In the genomic region with DNA sequence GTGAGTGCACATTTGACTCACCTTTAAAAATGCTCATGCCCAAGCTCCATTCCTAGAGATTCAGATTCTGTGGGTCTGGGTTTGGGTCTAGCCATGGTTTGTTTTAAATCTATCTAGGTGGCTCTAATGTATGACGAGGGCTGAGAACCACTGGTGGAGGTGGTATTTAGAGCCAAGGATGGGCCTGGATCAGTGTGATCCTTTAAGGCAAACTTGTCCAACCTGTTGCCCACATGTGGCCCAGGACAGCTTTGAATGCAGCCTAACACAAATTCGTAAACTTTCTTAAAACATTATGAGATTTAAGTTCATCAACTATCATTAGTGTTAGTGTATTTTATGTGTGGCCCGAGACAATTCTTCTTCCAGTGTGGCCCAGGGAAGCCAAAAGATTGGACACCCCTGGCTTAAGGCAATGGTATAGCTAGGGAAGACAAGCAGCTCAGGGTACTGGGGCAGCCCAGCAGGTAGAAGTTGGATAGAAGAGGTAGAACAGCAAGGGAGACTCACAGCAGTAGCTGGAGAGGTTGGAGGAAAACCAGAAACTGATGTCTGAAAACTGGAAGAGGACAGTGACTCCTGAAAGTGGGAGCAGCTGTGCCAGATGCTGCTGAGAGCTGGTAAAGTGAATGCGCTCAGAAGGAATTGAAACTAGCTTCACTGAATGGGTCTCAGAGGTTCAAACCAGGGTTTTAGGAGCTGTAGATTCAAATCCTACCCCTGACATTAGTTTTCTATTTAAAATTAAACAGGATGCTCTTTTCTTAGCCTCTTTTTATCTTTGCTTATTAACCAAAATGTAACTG, we compare ENCODE assay signal across 12 cellular contexts. TPM values are rescaled to one million over a fixed set of nuclear protein-coding genes. Genes with fewer than 3 reads are reported as not detected.
A peak's percentile ranks its signal among the peaks of the same experiment; 100 is the strongest.
DNase-seq lines count a peak whose midpoint lies in the region; ATAC-seq, FAIRE-seq and TF ChIP-seq lines count a peak whose summit lies in the region.
"Had no signal": no experiment of that assay in that cellular context is flagged by ENCODE, and none has a peak within 500 bp of the region (broad histone marks: within the 10 kb centered on the region; RNA-seq: fewer than 3 reads in every experiment).

No MANE protein-coding gene starts in this region.

- peaks cover 39% of the 10 kb centered on the region for H3F3A ChIP-seq in GM23248 (ENCODE audit: insufficient read depth)

- H3K4me1 ChIP-seq in GM23248 (ENCODE audit: insufficient read depth) = peaks cover 43% of the 10 kb centered on the region
- H3K4me1 ChIP-seq in kidney (ENCODE audit: control insufficient read depth in 1 of 2, insufficient read depth in 1 of 2, low read depth in 1 of 2, low read length in 2 of 2) = peaks cover 36 to 54% of the 10 kb centered on the region in 2 donors
- peaks cover 84 to 100% (median 93%) of the 10 kb centered on the region in 4 donors for H3K4me1 ChIP-seq in stomach

- H3K9me3 ChIP-seq in GM23248 (ENCODE audit: low read depth) = no peaks in the 10 kb centered on the region
- no peaks in the 10 kb centered on the region for H3K9me3 ChIP-seq in kidney (ENCODE audit: control insufficient read depth in 1 of 2, low read length in 2 of 2)
- no peaks in the 10 kb centered on the region for H3K9me3 ChIP-seq in stomach

- H3K36me3 ChIP-seq in GM23248 (ENCODE audit: low read depth) = no peaks in the 10 kb centered on the region
- H3K36me3 ChIP-seq in kidney (ENCODE audit: control insufficient read depth in 1 of 2, insufficient read depth in 2 of 2, low read length in 2 of 2) = no peaks in the 10 kb centered on the region
- no peaks in the 10 kb centered on the region for H3K36me3 ChIP-seq in stomach

- no peaks in the 10 kb centered on the region for H3K27me3 Mint-ChIP-seq in activated T-helper 17 cell treated with anti-CD3 and anti-CD28 coated beads, Interleukin-2, amount 50 U/mL, for 72 hours
- H3K27me3 Mint-ChIP-seq: activated naive CD8-positive, alpha-beta T cell treated with anti-CD3 and anti-CD28 coated beads, Interleukin-2, amount 10 ng/mL, durations not matched to agents 7 days and 5 days; stimulated activated naive CD8-positive, alpha-beta T cell treated with anti-CD3 and anti-CD28 coated beads, Interleukin-15, amount 100 ng/mL, for 72 hours had no signal

- H3K9me3 Mint-ChIP-seq in activated T-helper 17 cell treated with anti-CD3 and anti-CD28 coated beads, Interleukin-2, amount 50 U/mL, for 72 hours = no peaks in the 10 kb centered on the region
- H3K9me3 Mint-ChIP-seq: activated naive CD8-positive, alpha-beta T cell treated with anti-CD3 and anti-CD28 coated beads, Interleukin-2, amount 10 ng/mL, durations not matched to agents 7 days and 5 days; stimulated activated naive CD8-positive, alpha-beta T cell treated with anti-CD3 and anti-CD28 coated beads, Interleukin-15, amount 100 ng/mL, for 72 hours; T-helper 2 cell treated with Interferon-gamma antibody and Interleukin-4, amounts not matched to agents 5 μg/mL and 100 μg/mL, for 36 hours had no signal

- H3K36me3 Mint-ChIP-seq in activated T-helper 17 cell treated with anti-CD3 and anti-CD28 coated beads, Interleukin-2, amount 50 U/mL, for 72 hours (ENCODE audit: low read depth) = peaks cover 17% of the 10 kb centered on the region

- H3K27ac ChIP-seq in GM23248 = peak overlapping the region; percentile 33; the same call in 1 of the 2 replicates
- peak overlapping the region; percentile 56 to 66 for H3K27ac ChIP-seq in kidney (ENCODE audit: low read depth in 2 of 2, low read length in 2 of 2)
- H3K27ac ChIP-seq in stomach = peak overlapping the region; percentile 17 to 78 (median 68)

- no peak for TF ChIP-seq EP300 in stomach (IDR thresholded peaks at IDR 0.05)

- peaks cover 100% of the 10 kb centered on the region for H3K79me2 ChIP-seq in GM23248 (ENCODE audit: insufficient read depth)

- no peaks in the 10 kb centered on the region for H3K9me2 ChIP-seq in GM23248 (ENCODE audit: insufficient read depth)

- FAIRE-seq in kidney (lab: Jason Lieb, UNC) = no peak

- no peak for TF ChIP-seq POLR2A in stomach (IDR thresholded peaks at IDR 0.05)

- peak overlapping the region; percentile 8 for H3K4me3 Mint-ChIP-seq in activated T-helper 17 cell treated with anti-CD3 and anti-CD28 coated beads, Interleukin-2, amount 50 U/mL, for 72 hours
- H3K4me3 Mint-ChIP-seq: activated naive CD8-positive, alpha-beta T cell treated with anti-CD3 and anti-CD28 coated beads, Interleukin-2, amount 10 ng/mL, durations not matched to agents 7 days and 5 days; stimulated activated naive CD8-positive, alpha-beta T cell treated with anti-CD3 and anti-CD28 coated beads, Interleukin-15, amount 100 ng/mL, for 72 hours; T-helper 2 cell treated with Interferon-gamma antibody and Interleukin-4, amounts not matched to agents 5 μg/mL and 100 μg/mL, for 36 hours had no signal

- H3K9ac ChIP-seq in GM23248 (no peak overlapping the region), kidney (ENCODE audit: low read length in 2 of 2) (no peak overlapping the region)

- peaks cover 58% of the 10 kb centered on the region for H3K4me1 Mint-ChIP-seq in activated T-helper 17 cell treated with anti-CD3 and anti-CD28 coated beads, Interleukin-2, amount 50 U/mL, for 72 hours

- no peak overlapping the region for H3K4me2 ChIP-seq in GM23248 (ENCODE audit: unreplicated experiment)

- peak; percentile 43 for DNase-seq in GM23248
- DNase-seq in kidney = no peak
- DNase-seq in stomach = no peak
- DNase-seq in nucleus accumbens (lab: John Stamatoyannopoulos, UW) = no peak
- DNase-seq in stimulated activated CD4-positive, alpha-beta T cell treated with anti-CD3 and anti-CD28 coated beads, Interleukin-1b, Interleukin-23, amount 100 ng/mL, for 48 hours = no peak
- DNase-seq in activated T-cell treated with anti-CD3 and anti-CD28 coated beads, Interleukin-2, amount 50 U/mL, for 1 hour = no peak
- DNase-seq: activated naive CD8-positive, alpha-beta T cell treated with anti-CD3 and anti-CD28 coated beads, Interleukin-2, amount 10 ng/mL, durations not matched to agents 7 days and 5 days; GF-D8; stimulated activated naive CD8-positive, alpha-beta T cell treated with anti-CD3 and anti-CD28 coated beads, Interleukin-15, amount 100 ng/mL, for 72 hours had no signal

- H3K4me3 ChIP-seq in GM23248 = no peak overlapping the region
- peak overlapping the region; percentile 0 to 36 for H3K4me3 ChIP-seq in kidney (ENCODE audit: low read length in 2 of 2)
- H3K4me3 ChIP-seq in stomach = no peak overlapping the region

- intact Hi-C loops in kidney (cut with DNase I) = no loop called here
- intact Hi-C loops in stomach (cut with DNase I; ENCODE audit: low total_unique reads) = no loop called here

- in situ Hi-C loops in GM23248 (cut with MboI) = no loop called here

- H3K27me3 ChIP-seq in GM23248 (replicated peaks; ENCODE audit: insufficient read depth) (no peaks in the 10 kb centered on the region), stomach (no peaks in the 10 kb centered on the region)

- no peak overlapping the region for H2AFZ ChIP-seq in GM23248

- no peak for ATAC-seq in activated T-helper 17 cell treated with anti-CD3 and anti-CD28 coated beads, Interleukin-2, amount 50 U/mL, for 72 hours (replicated peaks)
- no peak for ATAC-seq in HG03097 (IDR thresholded peaks at IDR 0.05; ENCODE audit: low FRiP score, unreplicated experiment)
- ATAC-seq: stimulated activated naive CD8-positive, alpha-beta T cell treated with anti-CD3 and anti-CD28 coated beads, Interleukin-15, amount 100 ng/mL, for 72 hours had no signal

- TF ChIP-seq CTCF in kidney (IDR thresholded peaks at IDR 0.05; ENCODE audit: borderline replicate concordance, extremely low read depth, insufficient read depth) (no peak), stomach (IDR thresholded peaks at IDR 0.05) (no peak)

- 57 to 59% methylated on average over 4 of the region's 4 CpGs for WGBS in GM23248 (ENCODE audit: low coverage in 1 of 2, low lambda C conversion rate in 2 of 2, missing lambda C conversion rate in 2 of 2), 2 experiments
- WGBS in stomach, 5 donors = 53 to 76% (median 66%) methylated on average over 4 of the region's 4 CpGs

- H3K27ac Mint-ChIP-seq in activated T-helper 17 cell treated with anti-CD3 and anti-CD28 coated beads, Interleukin-2, amount 50 U/mL, for 72 hours = peak overlapping the region; percentile 74
- H3K27ac Mint-ChIP-seq: activated naive CD8-positive, alpha-beta T cell treated with anti-CD3 and anti-CD28 coated beads, Interleukin-2, amount 10 ng/mL, durations not matched to agents 7 days and 5 days; T-helper 2 cell treated with Interferon-gamma antibody and Interleukin-4, amounts not matched to agents 5 μg/mL and 100 μg/mL, for 36 hours had no signal

- H4K20me1 ChIP-seq in GM23248 (ENCODE audit: insufficient read depth) = peaks cover 48% of the 10 kb centered on the region; the same call in 1 of the 2 replicates

RNA-seq across cellular contexts. Expression of a gene that starts 18.2 kb away (rescaled TPM):
- 188 and 219 TPM in 2 replicates for total RNA-seq in GM23248 (2014; rRNA removed; shearing (Covaris generic))
- polyA plus RNA-seq in GM23248 (2016; fragmentation: Nextera tagmentation; extraction: Ambion mirVana) = 175 and 181 TPM in 2 replicates
- total RNA-seq in activated T-helper 17 cell treated with anti-CD3 and anti-CD28 coated beads, Interleukin-2, amount 50 U/mL, for 72 hours = 100 to 1,000 TPM; 220 to 254 TPM
- 313 TPM for total RNA-seq in kidney
- 232 TPM for polyA plus RNA-seq in kidney (ENCODE audit: insufficient read depth, low read depth, low replicate concordance)
- 1,000 to 10,000 TPM in 1 of 5 donors, 100 to 1,000 TPM in 4; 162 to 1,174 (median 290) TPM for total RNA-seq in stomach
- 100 to 1,000 TPM; 103 to 197 (median 127) TPM for polyA plus RNA-seq in stomach

Comparison
In these comparisons a context has a peak if more than half of its experiments do, and no peak if none do; other contexts are left out.
1. H3K4me3 ChIP-seq: peak in kidney (2 of 2); none in GM23248 (single experiment) and stomach (0 of 4).
2. Peak in every context shown above with its lines, with median percentiles within 50 percentile points of each other: H3K27ac ChIP-seq.